ENCODE assay signal across 30 cellular contexts in genomic region chr17:50071692-50072091, GRCh38.
"Had no signal": no experiment of that assay in that cellular context is flagged by ENCODE, and none has a peak within 500 bp of the region (broad histone marks: within the 10 kb centered on the region; RNA-seq: fewer than 3 reads in every experiment).

No MANE protein-coding gene starts in this region.

- H3K4me1 Mint-ChIP-seq: activated CD4-positive, alpha-beta T cell treated with anti-CD3 and anti-CD28 coated beads for 36 hours; activated naive CD4-positive, alpha-beta T cell treated with anti-CD3 and anti-CD28 coated beads, Interleukin-2, amount 50 U/mL, for 24 hours; activated naive CD8-positive, alpha-beta T cell treated with anti-CD3 and anti-CD28 coated beads, Interleukin-2, amount 50 U/mL, for 24 hours; central memory CD8-positive, alpha-beta T cell; stimulated activated naive B cell treated with anti-CD40 and anti-IgM and Interleukin-4, amounts not matched to agents 10 μg/mL and 1 μg/mL and 100 μg/mL, for 72 hours had no signal

- DNase-seq: activated CD4-positive, alpha-beta T cell treated with anti-CD3 and anti-CD28 coated beads for 36 hours; activated CD4-positive, CD25-positive, alpha-beta regulatory T cell; activated CD8-positive, alpha-beta memory T cell treated with anti-CD3 and anti-CD28 coated beads, Interleukin-2, amount 10 ng/mL, durations not matched to agents 7 days and 5 days; activated CD8-positive, alpha-beta T cell treated with anti-CD3 and anti-CD28 coated beads, Interleukin-2, amount 10 ng/mL, durations not matched to agents 7 days and 5 days; activated naive CD8-positive, alpha-beta T cell treated with anti-CD3 and anti-CD28 coated beads, Interleukin-2, amount 50 U/mL, for 24 hours; activated T-cell treated with anti-CD3 and anti-CD28 coated beads, Interleukin-2, amount 50 U/mL, for 48 hours; colonic mucosa; effector CD8-positive, alpha-beta T cell; erythroblast; left colon; naive thymus-derived CD8-positive, alpha-beta T cell; occipital lobe; stimulated activated CD4-positive, alpha-beta T cell treated with anti-CD3 and anti-CD28 coated beads, Interleukin-15, amount 100 ng/mL, for 24 hours; stimulated activated CD4-positive, alpha-beta T cell treated with anti-CD3 and anti-CD28 coated beads, Interleukin-2, amount 100 ng/mL, for 24 hours; stimulated activated naive B cell treated with anti-CD40 and anti-IgM and Interleukin-4, amounts not matched to agents 10 μg/mL and 1 μg/mL and 100 μg/mL, for 72 hours; stomach; thyroid gland; upper lobe of left lung had no signal

- H3K79me2 ChIP-seq: hepatocyte had no signal

- H3K27ac ChIP-seq: colonic mucosa, gastroesophageal sphincter, hepatocyte, right atrium auricular region, stomach, thyroid gland, upper lobe of left lung, vagina had no signal

- H3K4me3 Mint-ChIP-seq: activated CD4-positive, alpha-beta T cell treated with anti-CD3 and anti-CD28 coated beads for 36 hours; activated CD8-positive, alpha-beta memory T cell treated with anti-CD3 and anti-CD28 coated beads, Interleukin-2, amount 10 ng/mL, durations not matched to agents 7 days and 5 days; activated CD8-positive, alpha-beta T cell treated with anti-CD3 and anti-CD28 coated beads, Interleukin-2, amount 10 ng/mL, durations not matched to agents 7 days and 5 days; activated naive CD4-positive, alpha-beta T cell treated with anti-CD3 and anti-CD28 coated beads, Interleukin-2, amount 50 U/mL, for 24 hours; activated naive CD8-positive, alpha-beta T cell treated with anti-CD3 and anti-CD28 coated beads, Interleukin-2, amount 50 U/mL, for 24 hours; central memory CD8-positive, alpha-beta T cell; memory B cell; naive thymus-derived CD8-positive, alpha-beta T cell; neural crest cell; stimulated activated naive B cell treated with anti-CD40 and anti-IgM and Interleukin-4, amounts not matched to agents 10 μg/mL and 1 μg/mL and 100 μg/mL, for 72 hours had no signal

- FAIRE-seq: bronchial epithelial cell, endometrium, keratinocyte had no signal

- H3K27ac Mint-ChIP-seq: activated CD4-positive, alpha-beta T cell treated with anti-CD3 and anti-CD28 coated beads for 36 hours; activated CD8-positive, alpha-beta memory T cell treated with anti-CD3 and anti-CD28 coated beads, Interleukin-2, amount 10 ng/mL, durations not matched to agents 7 days and 5 days; activated CD8-positive, alpha-beta T cell treated with anti-CD3 and anti-CD28 coated beads, Interleukin-2, amount 10 ng/mL, durations not matched to agents 7 days and 5 days; activated naive CD4-positive, alpha-beta T cell treated with anti-CD3 and anti-CD28 coated beads, Interleukin-2, amount 50 U/mL, for 24 hours; activated naive CD8-positive, alpha-beta T cell treated with anti-CD3 and anti-CD28 coated beads, Interleukin-2, amount 50 U/mL, for 24 hours; activated T-helper 2 cell treated with anti-CD3 and anti-CD28 coated beads, Interferon-gamma antibody, Interleukin-2, Interleukin-4, amounts not matched to agents 10 μg/mL and 5 μg/mL and 100 μg/mL, durations not matched to agents 14 hours and 24 hours and 36 hours; memory B cell; naive thymus-derived CD8-positive, alpha-beta T cell had no signal

- H2AFZ ChIP-seq: hepatocyte had no signal

- H3K9me3 ChIP-seq: colonic mucosa, gastroesophageal sphincter, right atrium auricular region, thyroid gland, upper lobe of left lung, vagina had no signal

- H3K4me2 ChIP-seq: hepatocyte had no signal

- H3K27me3 ChIP-seq: colonic mucosa, gastroesophageal sphincter, hepatocyte, right atrium auricular region, stomach, thyroid gland, upper lobe of left lung, vagina had no signal

- H3K4me3 ChIP-seq: colonic mucosa, gastroesophageal sphincter, hepatocyte, right atrium auricular region, stomach, thyroid gland, upper lobe of left lung, vagina had no signal

- H3K27me3 Mint-ChIP-seq: activated CD4-positive, alpha-beta T cell treated with anti-CD3 and anti-CD28 coated beads for 36 hours; activated CD8-positive, alpha-beta memory T cell treated with anti-CD3 and anti-CD28 coated beads, Interleukin-2, amount 10 ng/mL, durations not matched to agents 7 days and 5 days; activated naive CD4-positive, alpha-beta T cell treated with anti-CD3 and anti-CD28 coated beads, Interleukin-2, amount 50 U/mL, for 24 hours; activated naive CD8-positive, alpha-beta T cell treated with anti-CD3 and anti-CD28 coated beads, Interleukin-2, amount 50 U/mL, for 24 hours; central memory CD8-positive, alpha-beta T cell; memory B cell; naive thymus-derived CD8-positive, alpha-beta T cell had no signal

- ATAC-seq: activated CD4-positive, alpha-beta T cell treated with anti-CD3 and anti-CD28 coated beads for 36 hours; activated naive CD8-positive, alpha-beta T cell treated with anti-CD3 and anti-CD28 coated beads, Interleukin-2, amount 50 U/mL, for 24 hours; gastroesophageal sphincter; left colon; naive thymus-derived CD8-positive, alpha-beta T cell; stimulated activated naive B cell treated with anti-CD40 and anti-IgM and Interleukin-4, amounts not matched to agents 10 μg/mL and 1 μg/mL and 100 μg/mL, for 72 hours had no signal

- H3K4me1 ChIP-seq: colonic mucosa, gastroesophageal sphincter, stomach, thyroid gland, upper lobe of left lung, vagina had no signal

- H3K9me3 Mint-ChIP-seq: activated naive CD4-positive, alpha-beta T cell treated with anti-CD3 and anti-CD28 coated beads, Interleukin-2, amount 50 U/mL, for 24 hours; activated naive CD8-positive, alpha-beta T cell treated with anti-CD3 and anti-CD28 coated beads, Interleukin-2, amount 50 U/mL, for 24 hours; activated T-helper 2 cell treated with anti-CD3 and anti-CD28 coated beads, Interferon-gamma antibody, Interleukin-2, Interleukin-4, amounts not matched to agents 10 μg/mL and 5 μg/mL and 100 μg/mL, durations not matched to agents 14 hours and 24 hours and 36 hours; central memory CD8-positive, alpha-beta T cell; memory B cell; neural crest cell had no signal
